Comparison of ENCODE assay signal across 31 cellular contexts in the genomic region with DNA sequence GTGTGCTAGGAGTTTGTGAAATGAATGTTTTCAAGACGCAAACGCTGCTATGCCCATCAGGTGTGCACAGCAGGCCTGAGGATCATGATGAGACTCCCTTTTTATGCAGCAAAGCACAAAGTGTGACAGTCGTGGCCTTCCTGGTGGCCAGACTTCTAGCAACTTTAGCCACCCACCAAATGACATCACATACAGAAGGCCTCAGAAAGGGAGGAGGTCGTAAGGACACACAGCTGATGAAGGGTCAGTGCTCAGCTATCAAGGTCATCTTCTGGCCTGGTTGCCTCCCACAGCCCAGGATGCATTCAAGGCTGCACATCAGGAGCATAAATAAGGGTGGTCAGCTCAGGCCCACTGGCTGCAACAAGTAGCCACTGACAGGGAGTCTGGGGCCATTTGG. TPM values are rescaled to one million over a fixed set of nuclear protein-coding genes. Genes with fewer than 3 reads are reported as not detected.
"Had no signal": no experiment of that assay in that cellular context is flagged by ENCODE, and none has a peak within 500 bp of the region (broad histone marks: within the 10 kb centered on the region; RNA-seq: fewer than 3 reads in every experiment).

No MANE protein-coding gene starts in this region.

- H3K4me1 ChIP-seq: ascending aorta, body of pancreas had no signal

- H3K27me3 ChIP-seq: ascending aorta, body of pancreas had no signal

- FAIRE-seq: TTC549 had no signal

- H3K27ac ChIP-seq: ascending aorta, body of pancreas, SK-N-MC, WERI-Rb-1 had no signal

- ATAC-seq: activated CD4-positive, alpha-beta T cell treated with anti-CD3 and anti-CD28 coated beads for 36 hours; activated naive CD4-positive, alpha-beta T cell treated with anti-CD3 and anti-CD28 coated beads, Interleukin-2, amount 50 U/mL, for 72 hours; activated naive CD8-positive, alpha-beta T cell treated with anti-CD3 and anti-CD28 coated beads, Interleukin-2, amount 50 U/mL, for 24 hours; body of pancreas; Panc1; Right ventricle myocardium inferior; T-cell had no signal

- DNase-seq: activated CD4-positive, alpha-beta memory T cell treated with anti-CD3 and anti-CD28 coated beads, Interleukin-2, amount 10 ng/mL, durations not matched to agents 7 days and 5 days; activated CD4-positive, alpha-beta T cell treated with anti-CD3 and anti-CD28 coated beads for 36 hours; activated CD4-positive, alpha-beta T cell treated with anti-CD3 and anti-CD28 coated beads, Interleukin-2, amount 50 U/mL, for 1 hour; activated CD8-positive, alpha-beta memory T cell treated with anti-CD3 and anti-CD28 coated beads, Interleukin-2, amount 50 U/mL, for 48 hours; activated naive CD4-positive, alpha-beta T cell treated with Interleukin-2 at 50 U/mL for 16 hours; activated naive CD8-positive, alpha-beta T cell treated with anti-CD3 and anti-CD28 coated beads, Interleukin-2, amount 50 U/mL, for 24 hours; activated T-cell treated with anti-CD3 and anti-CD28 coated beads, Interleukin-2, amount 50 U/mL, for 1 hour; amniotic stem cell; body of pancreas; Kasumi-1; NCI-H1092; NCI-H1417 treated with DMSO at 0.1 percent for 48 hours; NCI-H1694; NCI-H2029; NCI-H2107; NCI-H345; NCI-H510A; NCI-H526 treated with DMSO at 0.1 percent for 48 hours; NCI-H82; OCI-M1; RPMI8226; T-cell; T-helper 2 cell; T1000; WERI-Rb-1 had no signal

- H3K4me3 ChIP-seq: ascending aorta, body of pancreas, SK-N-MC had no signal

- H3K36me3 ChIP-seq: WERI-Rb-1 had no signal

- H3K9me3 ChIP-seq: ascending aorta, body of pancreas had no signal

RNA-seq across cellular contexts. Expression of gene BMP8A, which starts 36.6 kb away (rescaled TPM):
- total RNA-seq: activated CD4-positive, alpha-beta memory T cell treated with anti-CD3 and anti-CD28 coated beads, Interleukin-2, amount 10 ng/mL, durations not matched to agents 7 days and 5 days; ascending aorta had no signal
